Comparison of ENCODE assay signal across 34 cellular contexts in genomic region chr5:110248921-110249320, GRCh38.
"Had no signal": no experiment of that assay in that cellular context is flagged by ENCODE, and none has a peak within 500 bp of the region (broad histone marks: within the 10 kb centered on the region; RNA-seq: fewer than 3 reads in every experiment).

No MANE protein-coding gene starts in this region.

- FAIRE-seq: astrocyte, bronchial epithelial cell had no signal

- H3K4me1 ChIP-seq: adrenal gland, ascending aorta, body of pancreas, breast epithelium had no signal

- H3K9me3 ChIP-seq: ascending aorta, body of pancreas, breast epithelium had no signal

- H3K27me3 ChIP-seq: adrenal gland, ascending aorta, body of pancreas, brain microvascular endothelial cell, breast epithelium, cardiac muscle cell had no signal

- H3K27ac ChIP-seq: adrenal gland, ascending aorta, body of pancreas, brain microvascular endothelial cell, breast epithelium, cardiac muscle cell had no signal

- H3K4me3 ChIP-seq: adrenal gland, ascending aorta, body of pancreas, breast epithelium, cardiac muscle cell had no signal

- DNase-seq: activated effector memory CD4-positive, alpha-beta T cell treated with anti-CD3 and anti-CD28 coated beads, Interleukin-2, amount 50 U/mL, for 16 hours; activated effector memory CD4-positive, alpha-beta T cell treated with Interleukin-2 at 50 U/mL for 16 hours; activated gamma-delta T cell; activated gamma-delta T cell treated with Interleukin-2 at 50 U/mL for 16 hours; activated naive CD4-positive, alpha-beta T cell; activated naive CD4-positive, alpha-beta T cell treated with anti-CD3 and anti-CD28 coated beads for 36 hours; activated naive CD4-positive, alpha-beta T cell treated with anti-CD3 and anti-CD28 coated beads, Interleukin-2, amount 10 ng/mL, durations not matched to agents 7 days and 5 days; activated naive CD4-positive, alpha-beta T cell treated with anti-CD3 and anti-CD28 coated beads, Interleukin-2, amount 50 U/mL, for 16 hours; activated naive CD4-positive, alpha-beta T cell treated with Interleukin-2 at 50 U/mL for 16 hours; activated naive CD8-positive, alpha-beta T cell treated with anti-CD3 and anti-CD28 coated beads for 36 hours; activated naive CD8-positive, alpha-beta T cell treated with anti-CD3 and anti-CD28 coated beads, Interleukin-2, amount 10 ng/mL, durations not matched to agents 7 days and 5 days; activated naive CD8-positive, alpha-beta T cell treated with anti-CD3 and anti-CD28 coated beads, Interleukin-2, amount 50 U/mL, for 24 hours; activated T-cell treated with anti-CD3 and anti-CD28 coated beads, Interleukin-2, amount 50 U/mL, for 1 hour; activated T-cell treated with anti-CD3 and anti-CD28 coated beads, Interleukin-2, amount 50 U/mL, for 24 hours; activated T-cell treated with anti-CD3 and anti-CD28 coated beads, Interleukin-2, amount 50 U/mL, for 4 hours; activated T-cell treated with anti-CD3 and anti-CD28 coated beads, Interleukin-2, amount 50 U/mL, for 48 hours; activated T-cell treated with anti-CD3 and anti-CD28 coated beads, Interleukin-2, amount 50 U/mL, for 72 hours; adrenal gland; amniotic stem cell; amygdala; anterior cingulate cortex; aorta; body of pancreas; brain microvascular endothelial cell; caudate nucleus; central memory CD4-positive, alpha-beta T cell; cerebellar nuclear complex had no signal

- ATAC-seq: activated naive CD4-positive, alpha-beta T cell treated with anti-CD3 and anti-CD28 coated beads, Interleukin-2, amount 50 U/mL, for 72 hours; activated naive CD8-positive, alpha-beta T cell treated with anti-CD3 and anti-CD28 coated beads, Interleukin-2, amount 50 U/mL, for 24 hours; activated T-cell treated with anti-CD3 and anti-CD28 coated beads, Interleukin-2, amount 50 U/mL, for 4 hours; activated T-cell treated with anti-CD3 and anti-CD28 coated beads, Interleukin-2, amount 50 U/mL, for 72 hours; activated T-helper 17 cell treated with anti-CD3 and anti-CD28 coated beads, Interleukin-2, amount 50 U/mL, for 72 hours; body of pancreas had no signal

- H3K36me3 ChIP-seq: adrenal gland, ascending aorta, brain microvascular endothelial cell, breast epithelium, cardiac muscle cell had no signal
